Comparison of ENCODE assay signal across 1 cellular context in genomic region chr19:861756-862528, GRCh38.
TF ChIP-seq lines count a peak whose summit lies in the region.

No MANE protein-coding gene starts in this region.

TF ChIP-seq in WTC11, 78 proteins besides CTCF, POLR2A, EP300 and RAD21 (continued from another document):
- TF ChIP-seq ZNF425 (CRISPR knock-in tag; conservative IDR thresholded peaks at IDR 0.05) = no peak
- TF ChIP-seq ZNF423 (CRISPR knock-in tag; IDR thresholded peaks at IDR 0.05) = no peak
- peak; percentile 82; the same call in 1 of the 2 replicates for TF ChIP-seq JUN (CRISPR knock-in tag; IDR thresholded peaks at IDR 0.05)
- no peak for TF ChIP-seq ZBTB21 (CRISPR knock-in tag; IDR thresholded peaks at IDR 0.05; ENCODE audit: borderline replicate concordance)
- TF ChIP-seq PRRX2 (CRISPR knock-in tag; IDR thresholded peaks at IDR 0.05) = no peak
- TF ChIP-seq ERG (CRISPR knock-in tag; IDR thresholded peaks at IDR 0.05) = no peak
- peak; percentile 82 for TF ChIP-seq USF1 (CRISPR knock-in tag; IDR thresholded peaks at IDR 0.05)
- peak; percentile 56 for TF ChIP-seq PRDM15 (CRISPR knock-in tag; IDR thresholded peaks at IDR 0.05)
- no peak for TF ChIP-seq SP1 (CRISPR knock-in tag; conservative IDR thresholded peaks at IDR 0.05)
- 0 out of 2 replicates have a peak, but pooled peaks have one; percentile 71 for TF ChIP-seq ZNF219 (CRISPR knock-in tag; IDR thresholded peaks at IDR 0.05; ENCODE audit: borderline replicate concordance)
- TF ChIP-seq NFE2L1 (CRISPR knock-in tag; IDR thresholded peaks at IDR 0.05) = 0 out of 2 replicates have a peak, but pooled peaks have one; percentile 31
- no peak for TF ChIP-seq EMX1 (CRISPR knock-in tag; IDR thresholded peaks at IDR 0.05)
- 0 out of 2 replicates have a peak, but pooled peaks have one; percentile 61 for TF ChIP-seq ZNF138 (CRISPR knock-in tag; conservative IDR thresholded peaks at IDR 0.05)
- TF ChIP-seq ATF1 (CRISPR knock-in tag; IDR thresholded peaks at IDR 0.05) = peak; percentile 61; the same call in 1 of the 2 replicates
- peak; percentile 94 for TF ChIP-seq ZNF121 (CRISPR knock-in tag; IDR thresholded peaks at IDR 0.05)
